ENCODE assay signal across 9 cellular contexts in genomic region chr3:185353823-185354614, GRCh38. TPM values are rescaled to one million over a fixed set of nuclear protein-coding genes. Genes with fewer than 3 reads are reported as not detected.
DNase-seq lines count a peak whose midpoint lies in the region; ATAC-seq and TF ChIP-seq lines count a peak whose summit lies in the region.
"Had no signal": no experiment of that assay in that cellular context is flagged by ENCODE, and none has a peak within 500 bp of the region (broad histone marks: within the 10 kb centered on the region; RNA-seq: fewer than 3 reads in every experiment).

No MANE protein-coding gene starts in this region.

- no peak overlapping the region for H3K4me3 Mint-ChIP-seq in activated T-cell treated with anti-CD3 and anti-CD28 coated beads, Interleukin-2, amount 50 U/mL, for 72 hours

- no peaks in the 10 kb centered on the region; the same call in 1 of the 2 replicates for H3K27me3 ChIP-seq in GM06990 (replicated peaks; ENCODE audit: control insufficient read depth, insufficient read depth, low read length)
- peaks cover 6% of the 10 kb centered on the region; the same call in 1 of the 2 replicates for H3K27me3 ChIP-seq in HAP-1 (ENCODE audit: low read depth)
- H3K27me3 ChIP-seq in Panc1 (ENCODE audit: control insufficient read depth, insufficient read depth, low read length): no peaks in the 10 kb centered on the region

- no peaks in the 10 kb centered on the region for H3K4me1 Mint-ChIP-seq in activated T-cell treated with anti-CD3 and anti-CD28 coated beads, Interleukin-2, amount 50 U/mL, for 72 hours (ENCODE audit: low read depth)

- peak; percentile 97 for ATAC-seq in Panc1
- ATAC-seq in activated T-cell treated with anti-CD3 and anti-CD28 coated beads, Interleukin-2, amount 50 U/mL, for 72 hours (replicated peaks in 1 of 2): peak; percentile 100

- intact Hi-C loops in Panc1 (cut with micrococcal nuclease; ENCODE audit: unreplicated experiment) (loop anchor here (10.0 kb wide), 1 partner anchor 201 kb away; the partner anchor contains the start of gene LIPH), posterior vena cava (cut with DNase I) (no loop called here)

- DNase-seq in GM06990 (ENCODE audit: extremely low read depth, insufficient read length) (peak; percentile 48), HAP-1 (ENCODE audit: low spot score in 2 of 2) (peak; percentile 87 to 93), LoVo (ENCODE audit: low spot score) (peak; percentile 87), Panc1 (ENCODE audit: low read depth, low spot score) (no peak), germinal center (ENCODE audit: low spot score) (peak; percentile 82), posterior vena cava (ENCODE audit: low spot score) (peak; percentile 83), mesenteric fat pad (ENCODE audit: low spot score) (no peak)
- peak; percentile 81 for DNase-seq in activated T-cell treated with anti-CD3 and anti-CD28 coated beads, Interleukin-2, amount 50 U/mL, for 72 hours

- H3K27ac Mint-ChIP-seq in activated T-cell treated with anti-CD3 and anti-CD28 coated beads, Interleukin-2, amount 50 U/mL, for 72 hours: no peak overlapping the region

- no peak overlapping the region for H3K27ac ChIP-seq in Panc1 (ENCODE audit: low read length)
- H3K27ac ChIP-seq: epithelial cell of prostate had no signal

- H3K36me3 Mint-ChIP-seq in activated T-cell treated with anti-CD3 and anti-CD28 coated beads, Interleukin-2, amount 50 U/mL, for 72 hours (ENCODE audit: insufficient read depth in 2 of 2): no peaks in the 10 kb centered on the region

- CTCF ChIA-PET in Panc1 (lab: Charles Lee): interaction anchor here (0.7 kb wide), 1 partner anchor 10 kb away, joined by 3 read pairs; no protein-coding TSS in a partner anchor

- no peaks in the 10 kb centered on the region for H3K9me3 Mint-ChIP-seq in activated T-cell treated with anti-CD3 and anti-CD28 coated beads, Interleukin-2, amount 50 U/mL, for 72 hours

- TF ChIP-seq CTCF in GM06990 (IDR thresholded peaks at IDR 0.05; ENCODE audit: insufficient read depth, low read length, poor library complexity, severe bottlenecking) (peak; percentile 74), Panc1 (IDR thresholded peaks at IDR 0.05) (peak; percentile 89)

- H3K4me3 ChIP-seq in GM06990 (replicated peaks; ENCODE audit: low read depth, low read length) (no peak overlapping the region), HAP-1 (no peak overlapping the region), Panc1 (ENCODE audit: low read depth in 2 of 2, low read length in 2 of 2) (no peak overlapping the region)

- in situ Hi-C loops in HAP-1 (cut with MboI; ENCODE audit: low sequenced_read_pairs) (loop anchor here (10.0 kb wide), 1 partner anchor 201 kb away; the partner anchor contains the start of gene LIPH), Panc1 (cut with HindIII; ENCODE audit: low pct_unique_long_range_greater_than_20kb, low sequenced_read_pairs) (no loop called here)

- POLR2A ChIA-PET in Panc1 (lab: Charles Lee): interaction anchor here (0.5 to 0.6 kb wide), 2 partner anchors 7 to 29 kb away, joined by 4 read pairs; no protein-coding TSS in a partner anchor

- no peaks in the 10 kb centered on the region for H3K4me1 ChIP-seq in HAP-1
- no peaks in the 10 kb centered on the region for H3K4me1 ChIP-seq in Panc1 (ENCODE audit: control insufficient read depth, insufficient read depth, low read length)

- BruUV-seq in Panc1 (replicated peaks; lab: Mats Ljungman, UMichigan): no TSS peak

- no peaks in the 10 kb centered on the region for H3K9me3 ChIP-seq in HAP-1
- H3K9me3 ChIP-seq in Panc1 (ENCODE audit: control insufficient read depth, insufficient read depth, low read depth, low read length): no peaks in the 10 kb centered on the region

- peaks cover 48% of the 10 kb centered on the region for H3K27me3 Mint-ChIP-seq in activated T-cell treated with anti-CD3 and anti-CD28 coated beads, Interleukin-2, amount 50 U/mL, for 72 hours (ENCODE audit: low read depth)

- H3K36me3 ChIP-seq in GM06990 (ENCODE audit: control insufficient read depth, insufficient read depth, low read length) (no peaks in the 10 kb centered on the region), HAP-1 (replicated peaks) (no peaks in the 10 kb centered on the region), Panc1 (ENCODE audit: control insufficient read depth, insufficient read depth, low read length) (no peaks in the 10 kb centered on the region)

RNA-seq across cellular contexts. Expression of gene MAP3K13, which starts 8.9 kb away (rescaled TPM):
- total RNA-seq in Panc1 (2021; ENCODE audit: unreplicated experiment) (26.6 TPM), posterior vena cava (10 to 100 TPM; 20.7 to 24.7 TPM), mesenteric fat pad (23.7 TPM)
- 13.9 TPM for polyA plus RNA-seq in Panc1 (2012; ENCODE audit: insufficient read length)
- total RNA-seq in activated T-cell treated with anti-CD3 and anti-CD28 coated beads, Interleukin-2, amount 50 U/mL, for 72 hours: 10 to 100 TPM; 16.9 to 29.3 TPM

Comparison
In these comparisons a context has a peak if more than half of its experiments do, and no peak if none do; other contexts are left out.
1. DNase-seq: peak in GM06990 (single experiment), HAP-1 (2 of 2), LoVo (single experiment), activated T-cell treated with anti-CD3 and anti-CD28 coated beads, Interleukin-2, amount 50 U/mL, for 72 hours (2 of 2), germinal center (single experiment) and posterior vena cava (single experiment); none in Panc1 (single experiment) and mesenteric fat pad (single experiment).